Comparison of ENCODE assay signal across 10 cellular contexts in genomic region chr3:70003119-70003518, GRCh38. TPM values are rescaled to one million over a fixed set of nuclear protein-coding genes. Genes with fewer than 3 reads are reported as not detected.
"Had no signal": no experiment of that assay in that cellular context is flagged by ENCODE, and none has a peak within 500 bp of the region (broad histone marks: within the 10 kb centered on the region; RNA-seq: fewer than 3 reads in every experiment).

No MANE protein-coding gene starts in this region.

- H3K9me3 Mint-ChIP-seq: HFFc6 had no signal

- H3K4me3 ChIP-seq: GM23248, HAP-1 had no signal

- H3K27ac Mint-ChIP-seq: HFFc6 had no signal

- H3K27ac ChIP-seq: GM23248, HL-60 had no signal

- H3K4me3 Mint-ChIP-seq: HFFc6 had no signal

- FAIRE-seq: HepG2 had no signal

- H3K36me3 ChIP-seq: HAP-1 had no signal

- DNase-seq: GM23248, GOT3, H7, HFFc6, IMR-90, KBM-7 had no signal

- H3K9me3 ChIP-seq: HAP-1 had no signal

RNA-seq across cellular contexts. Expression of gene SAMMSON, which starts 3.6 kb away (rescaled TPM):
- total RNA-seq: GM23248, H4, H7, HepG2, HFFc6, IMR-90 had no signal
- polyA plus RNA-seq: GM23248, HepG2, IMR-90 had no signal
